ENCODE assay signal across 8 cellular contexts in the genomic region with DNA sequence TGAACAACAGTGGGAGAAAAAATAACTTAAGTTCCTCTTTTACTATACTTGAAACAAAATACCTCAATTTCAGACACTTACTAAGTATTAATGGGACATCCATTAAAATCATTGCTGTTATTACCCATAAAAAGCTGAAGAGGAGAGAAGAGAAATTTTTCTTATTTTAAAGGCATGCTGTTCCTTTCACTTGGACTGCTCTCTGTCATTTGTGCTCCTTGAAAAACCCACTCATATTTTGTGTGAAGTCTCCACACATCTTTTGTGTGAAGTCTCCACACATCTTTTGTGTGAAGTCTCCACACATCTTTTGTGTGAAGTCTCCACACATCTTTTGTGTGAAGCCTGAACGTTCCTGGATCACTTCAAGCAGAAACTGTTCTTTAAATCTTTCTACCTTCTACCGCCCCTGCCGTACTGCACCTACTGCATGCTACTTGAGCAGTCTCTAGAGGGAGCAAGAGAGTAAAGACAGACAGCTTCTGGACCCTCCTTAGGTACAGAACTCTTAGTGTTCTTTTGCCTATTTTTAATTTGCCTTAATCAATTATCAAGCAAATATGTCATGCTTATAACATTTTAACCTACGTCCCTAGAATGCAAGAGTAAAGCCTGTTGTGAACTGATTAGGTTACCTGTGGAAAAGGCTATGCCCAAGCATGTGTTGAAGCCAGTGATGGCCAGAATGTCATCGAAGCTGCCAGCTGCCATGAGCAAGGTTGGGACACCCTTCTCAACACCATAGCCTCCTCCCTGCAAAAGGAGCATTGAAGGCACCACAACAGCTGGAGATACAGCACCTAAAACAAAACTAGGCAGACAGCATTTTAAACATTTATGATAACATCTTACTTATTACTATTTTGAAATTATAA.
DNase-seq lines count a peak whose midpoint lies in the region; ATAC-seq and TF ChIP-seq lines count a peak whose summit lies in the region.

No MANE protein-coding gene starts in this region.

- H3K4me1 Mint-ChIP-seq in stimulated activated naive B cell treated with anti-CD40 and anti-IgM and Interleukin-4, amounts not matched to agents 10 μg/mL and 1 μg/mL and 100 μg/mL, for 72 hours, result peaks cover 5 to 18% of the 10 kb centered on the region in 2 donors

- peaks cover 25 to 33% of the 10 kb centered on the region in 2 donors for H3K36me3 Mint-ChIP-seq in stimulated activated naive B cell treated with anti-CD40 and anti-IgM and Interleukin-4, amounts not matched to agents 10 μg/mL and 1 μg/mL and 100 μg/mL, for 72 hours

- no peaks in the 10 kb centered on the region for H3K9me3 Mint-ChIP-seq in stimulated activated naive B cell treated with anti-CD40 and anti-IgM and Interleukin-4, amounts not matched to agents 10 μg/mL and 1 μg/mL and 100 μg/mL, for 72 hours

- H3K27ac Mint-ChIP-seq in stimulated activated naive B cell treated with anti-CD40 and anti-IgM and Interleukin-4, amounts not matched to agents 10 μg/mL and 1 μg/mL and 100 μg/mL, for 72 hours, result no peak overlapping the region

- no peaks in the 10 kb centered on the region for H3K27me3 Mint-ChIP-seq in stimulated activated naive B cell treated with anti-CD40 and anti-IgM and Interleukin-4, amounts not matched to agents 10 μg/mL and 1 μg/mL and 100 μg/mL, for 72 hours

- in situ Hi-C loops in T47D (cut with HindIII; ENCODE audit: low pct_unique_long_range_greater_than_20kb, low sequenced_read_pairs), result no loop called here

- DNase-seq in NCI-H1092 treated with DMSO at 0.1 percent for 48 hours (lab: John Stamatoyannopoulos, UW), result peak; percentile 9
- DNase-seq in NCI-H1092 (lab: John Stamatoyannopoulos, UW), result no peak
- DNase-seq in T47D (ENCODE audit: low read depth in 1 of 2, low spot score in 1 of 2), result peak; percentile 8 to 53
- peak; percentile 57 for DNase-seq in kidney tubule cell (ENCODE audit: low spot score)
- DNase-seq in stimulated activated naive B cell treated with anti-CD40 and anti-IgM and Interleukin-4, amounts not matched to agents 10 μg/mL and 1 μg/mL and 100 μg/mL, for 72 hours, result peak; percentile 4

- ATAC-seq in GM21360 (IDR thresholded peaks at IDR 0.05; ENCODE audit: unreplicated experiment), result peak; percentile 92
- ATAC-seq in HG03520 (IDR thresholded peaks at IDR 0.05; ENCODE audit: unreplicated experiment), result peak; percentile 91
- ATAC-seq in SK-N-SH treated with all-trans-retinoic acid at 6 μM for 48 hours, result peak; percentile 96
- ATAC-seq in stimulated activated naive B cell treated with anti-CD40 and anti-IgM and Interleukin-4, amounts not matched to agents 10 μg/mL and 1 μg/mL and 100 μg/mL, for 72 hours (replicated peaks), result peak; percentile 92 to 93

- no peak overlapping the region for H3K4me3 Mint-ChIP-seq in stimulated activated naive B cell treated with anti-CD40 and anti-IgM and Interleukin-4, amounts not matched to agents 10 μg/mL and 1 μg/mL and 100 μg/mL, for 72 hours

TF ChIP-seq in SK-N-SH treated with all-trans-retinoic acid at 6 μM for 48 hours, 23 proteins besides CTCF, POLR2A, EP300 and RAD21:
- TF ChIP-seq TCF4 (CRISPR knock-in tag; IDR thresholded peaks at IDR 0.05; ENCODE audit: borderline replicate concordance), result no peak
- no peak for TF ChIP-seq ZNF8 (CRISPR knock-in tag; IDR thresholded peaks at IDR 0.05)
- no peak for TF ChIP-seq RARB (CRISPR knock-in tag; IDR thresholded peaks at IDR 0.05)
- TF ChIP-seq, protein P1, sequence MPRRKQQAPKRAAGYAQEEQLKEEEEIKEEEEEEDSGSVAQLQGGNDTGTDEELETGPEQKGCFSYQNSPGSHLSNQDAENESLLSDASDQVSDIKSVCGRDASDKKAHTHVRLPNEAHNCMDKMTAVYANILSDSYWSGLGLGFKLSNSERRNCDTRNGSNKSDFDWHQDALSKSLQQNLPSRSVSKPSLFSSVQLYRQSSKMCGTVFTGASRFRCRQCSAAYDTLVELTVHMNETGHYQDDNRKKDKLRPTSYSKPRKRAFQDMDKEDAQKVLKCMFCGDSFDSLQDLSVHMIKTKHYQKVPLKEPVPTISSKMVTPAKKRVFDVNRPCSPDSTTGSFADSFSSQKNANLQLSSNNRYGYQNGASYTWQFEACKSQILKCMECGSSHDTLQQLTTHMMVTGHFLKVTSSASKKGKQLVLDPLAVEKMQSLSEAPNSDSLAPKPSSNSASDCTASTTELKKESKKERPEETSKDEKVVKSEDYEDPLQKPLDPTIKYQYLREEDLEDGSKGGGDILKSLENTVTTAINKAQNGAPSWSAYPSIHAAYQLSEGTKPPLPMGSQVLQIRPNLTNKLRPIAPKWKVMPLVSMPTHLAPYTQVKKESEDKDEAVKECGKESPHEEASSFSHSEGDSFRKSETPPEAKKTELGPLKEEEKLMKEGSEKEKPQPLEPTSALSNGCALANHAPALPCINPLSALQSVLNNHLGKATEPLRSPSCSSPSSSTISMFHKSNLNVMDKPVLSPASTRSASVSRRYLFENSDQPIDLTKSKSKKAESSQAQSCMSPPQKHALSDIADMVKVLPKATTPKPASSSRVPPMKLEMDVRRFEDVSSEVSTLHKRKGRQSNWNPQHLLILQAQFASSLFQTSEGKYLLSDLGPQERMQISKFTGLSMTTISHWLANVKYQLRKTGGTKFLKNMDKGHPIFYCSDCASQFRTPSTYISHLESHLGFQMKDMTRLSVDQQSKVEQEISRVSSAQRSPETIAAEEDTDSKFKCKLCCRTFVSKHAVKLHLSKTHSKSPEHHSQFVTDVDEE (CRISPR knock-in tag; IDR thresholded peaks at IDR 0.05), result no peak
- no peak for TF ChIP-seq ZC3H10 (CRISPR knock-in tag; IDR thresholded peaks at IDR 0.05)
- TF ChIP-seq, protein P2, sequence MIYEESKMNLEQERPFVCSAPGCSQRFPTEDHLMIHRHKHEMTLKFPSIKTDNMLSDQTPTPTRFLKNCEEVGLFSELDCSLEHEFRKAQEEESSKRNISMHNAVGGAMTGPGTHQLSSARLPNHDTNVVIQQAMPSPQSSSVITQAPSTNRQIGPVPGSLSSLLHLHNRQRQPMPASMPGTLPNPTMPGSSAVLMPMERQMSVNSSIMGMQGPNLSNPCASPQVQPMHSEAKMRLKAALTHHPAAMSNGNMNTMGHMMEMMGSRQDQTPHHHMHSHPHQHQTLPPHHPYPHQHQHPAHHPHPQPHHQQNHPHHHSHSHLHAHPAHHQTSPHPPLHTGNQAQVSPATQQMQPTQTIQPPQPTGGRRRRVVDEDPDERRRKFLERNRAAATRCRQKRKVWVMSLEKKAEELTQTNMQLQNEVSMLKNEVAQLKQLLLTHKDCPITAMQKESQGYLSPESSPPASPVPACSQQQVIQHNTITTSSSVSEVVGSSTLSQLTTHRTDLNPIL (CRISPR knock-in tag; IDR thresholded peaks at IDR 0.05; ENCODE audit: low read depth), result no peak
- TF ChIP-seq ZNF565 (CRISPR knock-in tag; conservative IDR thresholded peaks at IDR 0.05; ENCODE audit: low read depth), result no peak
- TF ChIP-seq BACH2 (CRISPR knock-in tag; IDR thresholded peaks at IDR 0.05; ENCODE audit: borderline replicate concordance), result no peak
- TF ChIP-seq, protein P3, sequence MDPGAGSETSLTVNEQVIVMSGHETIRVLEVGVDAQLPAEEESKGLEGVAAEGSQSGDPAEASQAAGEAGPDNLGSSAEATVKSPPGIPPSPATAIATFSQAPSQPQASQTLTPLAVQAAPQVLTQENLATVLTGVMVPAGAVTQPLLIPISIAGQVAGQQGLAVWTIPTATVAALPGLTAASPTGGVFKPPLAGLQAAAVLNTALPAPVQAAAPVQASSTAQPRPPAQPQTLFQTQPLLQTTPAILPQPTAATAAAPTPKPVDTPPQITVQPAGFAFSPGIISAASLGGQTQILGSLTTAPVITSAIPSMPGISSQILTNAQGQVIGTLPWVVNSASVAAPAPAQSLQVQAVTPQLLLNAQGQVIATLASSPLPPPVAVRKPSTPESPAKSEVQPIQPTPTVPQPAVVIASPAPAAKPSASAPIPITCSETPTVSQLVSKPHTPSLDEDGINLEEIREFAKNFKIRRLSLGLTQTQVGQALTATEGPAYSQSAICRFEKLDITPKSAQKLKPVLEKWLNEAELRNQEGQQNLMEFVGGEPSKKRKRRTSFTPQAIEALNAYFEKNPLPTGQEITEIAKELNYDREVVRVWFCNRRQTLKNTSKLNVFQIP (CRISPR knock-in tag; IDR thresholded peaks at IDR 0.05; ENCODE audit: borderline replicate concordance, low read depth), result no peak
